In genomic region chr3:49131576-49131975, GRCh38 we compare ENCODE assay signal across 1 cellular context.
TF ChIP-seq lines count a peak whose summit lies in the region.

No MANE protein-coding gene starts in this region.

TF ChIP-seq in endothelial cell of umbilical vein, 7 proteins besides CTCF, POLR2A, EP300 and RAD21:
- TF ChIP-seq FOS (IDR thresholded peaks at IDR 0.05; ENCODE audit: borderline replicate concordance, insufficient read depth, low read length) (no peak), GATA2 (IDR thresholded peaks at IDR 0.05; ENCODE audit: insufficient read depth, insufficient read length, low read depth, low read length) (no peak), JUN (IDR thresholded peaks at IDR 0.05; ENCODE audit: borderline replicate concordance, insufficient read depth, insufficient read length, low read depth) (no peak), EZH2 (IDR thresholded peaks at IDR 0.05; ENCODE audit: borderline replicate concordance, low read depth, low read length, severe bottlenecking) (no peak), MAX (IDR thresholded peaks at IDR 0.05; ENCODE audit: insufficient read depth, insufficient read length) (no peak), POLR2AphosphoS5 (IDR thresholded peaks at IDR 0.05; ENCODE audit: insufficient read depth, low read depth, low read length) (no peak), MYC (IDR thresholded peaks at IDR 0.05; ENCODE audit: low read depth, low read length) (no peak)
